In genomic region chr16:81035975-81036750, GRCh38 we compare ENCODE assay signal across 8 cellular contexts. TPM values are rescaled to one million over a fixed set of nuclear protein-coding genes. Genes with fewer than 3 reads are reported as not detected.
DNase-seq lines count a peak whose midpoint lies in the region; ATAC-seq and TF ChIP-seq lines count a peak whose summit lies in the region.

No MANE protein-coding gene starts in this region.

- no peaks in the 10 kb centered on the region for H4K20me1 ChIP-seq in KMS-11 (ENCODE audit: insufficient read depth)

- H3K36me3 Mint-ChIP-seq in activated CD8-positive, alpha-beta T cell treated with anti-CD3 and anti-CD28 coated beads, Interleukin-2, amount 10 ng/mL, durations not matched to agents 7 days and 5 days (ENCODE audit: low read depth): peaks cover 33% of the 10 kb centered on the region
- no peaks in the 10 kb centered on the region for H3K36me3 Mint-ChIP-seq in naive B cell

- TF ChIP-seq POLR2A in erythroblast (IDR thresholded peaks at IDR 0.05; ENCODE audit: low read length): no peak

- H3K4me3 Mint-ChIP-seq in activated CD8-positive, alpha-beta T cell treated with anti-CD3 and anti-CD28 coated beads, Interleukin-2, amount 10 ng/mL, durations not matched to agents 7 days and 5 days: peak overlapping the region; percentile 80
- H3K4me3 Mint-ChIP-seq in naive B cell: peak overlapping the region; percentile 74 to 93 (median 86)

- H3K27ac ChIP-seq in KMS-11 (peak overlapping the region; percentile 17; the same call in 1 of the 2 replicates), stomach smooth muscle (ENCODE audit: low read length) (no peak overlapping the region)

- no peak for TF ChIP-seq CTCF in KMS-11 (conservative IDR thresholded peaks at IDR 0.05; ENCODE audit: low read depth, low read length)

- peak overlapping the region; percentile 93 for H3K4me2 ChIP-seq in KMS-11

- H3K36me3 ChIP-seq in ES-I3 (ENCODE audit: insufficient read depth, low read length) (no peaks in the 10 kb centered on the region; the same call in 1 of the 2 replicates), KMS-11 (ENCODE audit: insufficient read depth) (no peaks in the 10 kb centered on the region), stomach smooth muscle (ENCODE audit: control insufficient read depth in 2 of 2, insufficient read depth in 2 of 2, low read length in 2 of 2) (no peaks in the 10 kb centered on the region)

- ATAC-seq in GM21723 (IDR thresholded peaks at IDR 0.05; ENCODE audit: unreplicated experiment) (peak; percentile 55), naive B cell (ENCODE audit: low read depth in 2 of 2) (peak; percentile 60 to 66)
- ATAC-seq in activated CD8-positive, alpha-beta T cell treated with anti-CD3 and anti-CD28 coated beads, Interleukin-2, amount 10 ng/mL, durations not matched to agents 7 days and 5 days: peak; percentile 77

- H3K27me3 ChIP-seq in KMS-11 (ENCODE audit: insufficient read depth, low read depth): no peaks in the 10 kb centered on the region
- no peaks in the 10 kb centered on the region for H3K27me3 ChIP-seq in stomach smooth muscle (ENCODE audit: control insufficient read depth in 1 of 2, insufficient read depth in 2 of 2, low read length in 2 of 2)

- H3K9ac ChIP-seq in ES-I3 (ENCODE audit: low read depth, low read length): peak overlapping the region; percentile 78
- H3K9ac ChIP-seq in KMS-11: peak overlapping the region; percentile 16; the same call in 1 of the 2 replicates
- H3K9ac ChIP-seq in stomach smooth muscle (ENCODE audit: low read length in 2 of 2): peak overlapping the region; percentile 34 to 80

- H3K27me3 Mint-ChIP-seq in activated CD8-positive, alpha-beta T cell treated with anti-CD3 and anti-CD28 coated beads, Interleukin-2, amount 10 ng/mL, durations not matched to agents 7 days and 5 days (ENCODE audit: low read depth): no peaks in the 10 kb centered on the region
- H3K27me3 Mint-ChIP-seq in naive B cell: no peaks in the 10 kb centered on the region

- H3K4me1 ChIP-seq in ES-I3 (ENCODE audit: insufficient read depth, low read length): 0 out of 2 replicates have a peak, but pooled peaks cover 4% of the 10 kb centered on the region
- peaks cover 11% of the 10 kb centered on the region for H3K4me1 ChIP-seq in KMS-11 (ENCODE audit: low read depth, poor library complexity, severe bottlenecking)
- H3K4me1 ChIP-seq in stomach smooth muscle (ENCODE audit: control insufficient read depth, insufficient read depth, low read length): peaks cover 17% of the 10 kb centered on the region

- H2AFZ ChIP-seq in KMS-11 (ENCODE audit: low read depth): peak overlapping the region; percentile 39

- peaks cover 25% of the 10 kb centered on the region; the same call in 1 of the 2 replicates for H3K79me2 ChIP-seq in KMS-11 (ENCODE audit: insufficient read depth, low read depth)

- DNase-seq in activated CD8-positive, alpha-beta T cell treated with anti-CD3 and anti-CD28 coated beads, Interleukin-2, amount 10 ng/mL, durations not matched to agents 7 days and 5 days: peak; percentile 55
- DNase-seq in erythroblast (lab: John Stamatoyannopoulos, UW) (peak; percentile 62 to 77), naive B cell (no peak), NCI-H2081 treated with DMSO at 0.1 percent for 48 hours (lab: John Stamatoyannopoulos, UW) (no peak)

- CTCF ChIA-PET in activated CD8-positive, alpha-beta T cell treated with anti-CD3 and anti-CD28 coated beads, Interleukin-2, amount 10 ng/mL, durations not matched to agents 7 days and 5 days (lab: Charles Lee): interaction anchor here (0.6 to 4.6 kb wide), 40 partner anchors 9 to 705 kb away, joined by 3 to 107 read pairs (median 4); partner anchors contain the start of genes C16orf46, CENPN, CMC2 and GAN

- H3K9me3 ChIP-seq in ES-I3 (ENCODE audit: control insufficient read depth, insufficient read depth, low read length): peaks cover 4% of the 10 kb centered on the region; the same call in 1 of the 2 replicates
- H3K9me3 ChIP-seq in stomach smooth muscle (ENCODE audit: control insufficient read depth in 2 of 2, low read length in 2 of 2): no peaks in the 10 kb centered on the region

- peaks cover 26% of the 10 kb centered on the region for H3K4me1 Mint-ChIP-seq in activated CD8-positive, alpha-beta T cell treated with anti-CD3 and anti-CD28 coated beads, Interleukin-2, amount 10 ng/mL, durations not matched to agents 7 days and 5 days (ENCODE audit: low read depth)
- H3K4me1 Mint-ChIP-seq in naive B cell: peaks cover 24 to 33% (median 28%) of the 10 kb centered on the region in 3 donors

- no peaks in the 10 kb centered on the region for H3K9me3 Mint-ChIP-seq in activated CD8-positive, alpha-beta T cell treated with anti-CD3 and anti-CD28 coated beads, Interleukin-2, amount 10 ng/mL, durations not matched to agents 7 days and 5 days (ENCODE audit: insufficient read depth)
- no peaks in the 10 kb centered on the region for H3K9me3 Mint-ChIP-seq in naive B cell

- POLR2A ChIA-PET in activated CD8-positive, alpha-beta T cell treated with anti-CD3 and anti-CD28 coated beads, Interleukin-2, amount 10 ng/mL, durations not matched to agents 7 days and 5 days (lab: Charles Lee): interaction anchor here (0.6 to 3.0 kb wide), 8 partner anchors 21 to 279 kb away, joined by 3 to 29 read pairs (median 3); partner anchors contain the start of genes C16orf46, CENPN, CMC2 and GAN

- H3K4me3 ChIP-seq in KMS-11 (IDR thresholded peaks at IDR 0.05; ENCODE audit: insufficient read depth, low read depth, low read length) (no peak overlapping the region), stomach smooth muscle (ENCODE audit: low read length in 2 of 2) (peak overlapping the region; percentile 27 to 82)

- H3K27ac Mint-ChIP-seq in activated CD8-positive, alpha-beta T cell treated with anti-CD3 and anti-CD28 coated beads, Interleukin-2, amount 10 ng/mL, durations not matched to agents 7 days and 5 days: peak overlapping the region; percentile 76
- peak overlapping the region in 3 of 6 donors; percentile 14 to 86 (median 82) for H3K27ac Mint-ChIP-seq in naive B cell

RNA-seq across cellular contexts. Expression of gene ATMIN, which starts 0.5 kb away (rescaled TPM):
- 10 to 100 TPM; 23.3 to 27.0 TPM for total RNA-seq in activated CD8-positive, alpha-beta T cell treated with anti-CD3 and anti-CD28 coated beads, Interleukin-2, amount 10 ng/mL, durations not matched to agents 7 days and 5 days
- 10 to 100 TPM; 22.9 to 49.0 (median 30.8) TPM for polyA plus RNA-seq in naive B cell (ENCODE audit: low read depth in 6 of 6)

RNA-seq across cellular contexts. Expression of gene CENPN, which starts 29.1 kb away (rescaled TPM):
- 10 to 100 TPM; 65.2 to 67.2 TPM for total RNA-seq in activated CD8-positive, alpha-beta T cell treated with anti-CD3 and anti-CD28 coated beads, Interleukin-2, amount 10 ng/mL, durations not matched to agents 7 days and 5 days
- 10 to 100 TPM in 1 of 6 donors, 1 to 10 TPM in 5; 4.2 to 11.8 (median 8.6) TPM for polyA plus RNA-seq in naive B cell (ENCODE audit: low read depth in 6 of 6)

RNA-seq across cellular contexts. Expression of gene CMC2, which starts 29.5 kb away (rescaled TPM):
- total RNA-seq in activated CD8-positive, alpha-beta T cell treated with anti-CD3 and anti-CD28 coated beads, Interleukin-2, amount 10 ng/mL, durations not matched to agents 7 days and 5 days: 100 to 1,000 TPM in 1 of 2 experiments, 10 to 100 TPM in 1; 95.9 to 108 TPM
- polyA plus RNA-seq in naive B cell (ENCODE audit: low read depth in 6 of 6): 100 to 1,000 TPM in 2 of 6 donors, 10 to 100 TPM in 4; 71.2 to 106 (median 83.2) TPM

RNA-seq across cellular contexts. Expression of gene C16orf46, which starts 40.9 kb away (rescaled TPM):
- total RNA-seq in activated CD8-positive, alpha-beta T cell treated with anti-CD3 and anti-CD28 coated beads, Interleukin-2, amount 10 ng/mL, durations not matched to agents 7 days and 5 days: under 1 TPM in 1 of 2 experiments, not detected in 1; 0.23 TPM
- under 1 TPM; 0.25 to 0.52 (median 0.46) TPM for polyA plus RNA-seq in naive B cell (ENCODE audit: low read depth in 6 of 6)

Comparison
In these comparisons a context has a peak if more than half of its experiments do, and no peak if none do; other contexts are left out.
1. H3K9ac ChIP-seq: peak in every context shown above with its lines; median percentile 78 in ES-I3; 57 in stomach smooth muscle; 16 in KMS-11.
2. DNase-seq: peak in activated CD8-positive, alpha-beta T cell treated with anti-CD3 and anti-CD28 coated beads, Interleukin-2, amount 10 ng/mL, durations not matched to agents 7 days and 5 days (single experiment) and erythroblast (2 of 2); none in naive B cell (single experiment) and NCI-H2081 treated with DMSO at 0.1 percent for 48 hours (single experiment).
3. Peak in every context shown above with its lines, with median percentiles within 50 percentile points of each other: ATAC-seq.